ENCODE assay signal across 1 cellular context in the genomic region with DNA sequence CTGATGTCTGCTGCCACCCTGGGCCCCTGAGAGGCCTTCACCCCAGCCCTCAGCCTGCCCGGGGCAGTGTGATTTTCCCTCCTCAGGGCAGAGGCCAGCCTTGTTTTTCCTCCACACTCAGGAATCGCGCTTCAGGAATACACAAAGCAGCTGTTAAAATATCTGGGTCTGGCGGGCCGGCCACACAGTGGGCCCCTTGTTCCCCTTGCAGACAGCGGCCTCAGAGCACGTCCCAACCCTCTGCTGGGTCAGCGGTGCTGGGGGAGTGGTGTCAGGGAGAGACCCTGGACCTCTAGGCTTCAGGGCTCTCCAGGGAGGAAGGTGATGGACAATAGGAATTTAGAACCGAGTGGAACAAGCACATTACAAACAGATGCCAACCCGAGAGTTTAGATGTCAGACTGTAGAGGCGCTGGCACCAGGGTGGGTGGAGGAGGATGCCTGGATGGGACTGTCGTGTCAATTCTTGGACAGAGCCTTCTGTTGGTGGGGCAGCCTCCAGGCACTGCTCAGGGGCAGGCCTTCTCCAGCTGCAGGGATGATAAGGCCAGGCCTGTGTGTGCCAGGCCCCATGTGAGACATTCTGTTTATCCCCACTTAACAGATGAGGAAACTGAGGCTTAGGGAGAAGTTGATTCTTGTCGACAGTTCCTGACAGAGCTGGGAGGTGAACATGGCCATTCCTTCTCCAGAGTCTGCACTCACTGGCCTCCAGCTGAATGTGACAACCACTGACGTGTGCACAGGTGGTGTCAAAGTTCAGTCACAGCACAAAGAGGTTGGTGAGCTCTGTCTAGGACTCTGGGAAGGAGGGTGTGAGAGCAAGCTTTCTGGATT.
A peak's percentile ranks its signal among the peaks of the same experiment; 100 is the strongest.
TF ChIP-seq lines count a peak whose summit lies in the region.

No MANE protein-coding gene starts in this region.

TF ChIP-seq in HepG2, 621 proteins besides CTCF, POLR2A, EP300 and RAD21 (continued from another document):
- no peak for TF ChIP-seq ZBTB39 (CRISPR knock-in tag; IDR thresholded peaks at IDR 0.05)
- no peak for TF ChIP-seq CEBPG (CRISPR knock-in tag; IDR thresholded peaks at IDR 0.05)
- peak; percentile 66; the same call in 1 of the 2 replicates for TF ChIP-seq SAP130 (CRISPR knock-in tag; IDR thresholded peaks at IDR 0.05; ENCODE audit: low read depth)
- TF ChIP-seq ASH2L (IDR thresholded peaks at IDR 0.05; ENCODE audit: insufficient read length, low read depth, low read length): no peak
- TF ChIP-seq HNF4A (CRISPR knock-in tag; IDR thresholded peaks at IDR 0.05): peak; percentile 67
- TF ChIP-seq, protein P1, sequence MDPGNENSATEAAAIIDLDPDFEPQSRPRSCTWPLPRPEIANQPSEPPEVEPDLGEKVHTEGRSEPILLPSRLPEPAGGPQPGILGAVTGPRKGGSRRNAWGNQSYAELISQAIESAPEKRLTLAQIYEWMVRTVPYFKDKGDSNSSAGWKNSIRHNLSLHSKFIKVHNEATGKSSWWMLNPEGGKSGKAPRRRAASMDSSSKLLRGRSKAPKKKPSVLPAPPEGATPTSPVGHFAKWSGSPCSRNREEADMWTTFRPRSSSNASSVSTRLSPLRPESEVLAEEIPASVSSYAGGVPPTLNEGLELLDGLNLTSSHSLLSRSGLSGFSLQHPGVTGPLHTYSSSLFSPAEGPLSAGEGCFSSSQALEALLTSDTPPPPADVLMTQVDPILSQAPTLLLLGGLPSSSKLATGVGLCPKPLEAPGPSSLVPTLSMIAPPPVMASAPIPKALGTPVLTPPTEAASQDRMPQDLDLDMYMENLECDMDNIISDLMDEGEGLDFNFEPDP (CRISPR knock-in tag; conservative IDR thresholded peaks at IDR 0.05): no peak
- no peak for TF ChIP-seq JARID2 (CRISPR knock-in tag; IDR thresholded peaks at IDR 0.05; ENCODE audit: insufficient replicate concordance)
- no peak for TF ChIP-seq MAZ (IDR thresholded peaks at IDR 0.05; ENCODE audit: borderline replicate concordance, low read depth, low read length)
- no peak for TF ChIP-seq MAZ (CRISPR knock-in tag; IDR thresholded peaks at IDR 0.05; ENCODE audit: low read depth)
- TF ChIP-seq ZNF296 (CRISPR knock-in tag; conservative IDR thresholded peaks at IDR 0.05): no peak
- TF ChIP-seq, protein P2, sequence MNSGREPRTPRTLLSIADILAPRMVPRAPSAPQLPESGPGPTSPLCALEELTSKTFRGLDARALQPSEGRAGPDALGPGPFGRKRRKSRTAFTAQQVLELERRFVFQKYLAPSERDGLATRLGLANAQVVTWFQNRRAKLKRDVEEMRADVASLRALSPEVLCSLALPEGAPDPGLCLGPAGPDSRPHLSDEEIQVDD (CRISPR knock-in tag; IDR thresholded peaks at IDR 0.05; ENCODE audit: borderline replicate concordance): no peak
- TF ChIP-seq PLRG1 (conservative IDR thresholded peaks at IDR 0.05): no peak
- TF ChIP-seq ZMYM4 (CRISPR knock-in tag; IDR thresholded peaks at IDR 0.05): no peak
- TF ChIP-seq, protein P3, sequence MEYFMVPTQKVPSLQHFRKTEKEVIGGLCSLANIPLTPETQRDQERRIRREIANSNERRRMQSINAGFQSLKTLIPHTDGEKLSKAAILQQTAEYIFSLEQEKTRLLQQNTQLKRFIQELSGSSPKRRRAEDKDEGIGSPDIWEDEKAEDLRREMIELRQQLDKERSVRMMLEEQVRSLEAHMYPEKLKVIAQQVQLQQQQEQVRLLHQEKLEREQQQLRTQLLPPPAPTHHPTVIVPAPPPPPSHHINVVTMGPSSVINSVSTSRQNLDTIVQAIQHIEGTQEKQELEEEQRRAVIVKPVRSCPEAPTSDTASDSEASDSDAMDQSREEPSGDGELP (IDR thresholded peaks at IDR 0.05; ENCODE audit: borderline replicate concordance, low read depth): peak; percentile 70; the same call in 1 of the 2 replicates
- no peak for TF ChIP-seq ZNF24 (IDR thresholded peaks at IDR 0.05)
- TF ChIP-seq SP140L (CRISPR knock-in tag; IDR thresholded peaks at IDR 0.05; ENCODE audit: borderline replicate concordance): no peak
- TF ChIP-seq, protein P4, sequence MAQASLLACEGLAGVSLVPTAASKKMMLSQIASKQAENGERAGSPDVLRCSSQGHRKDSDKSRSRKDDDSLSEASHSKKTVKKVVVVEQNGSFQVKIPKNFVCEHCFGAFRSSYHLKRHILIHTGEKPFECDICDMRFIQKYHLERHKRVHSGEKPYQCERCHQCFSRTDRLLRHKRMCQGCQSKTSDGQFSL (CRISPR knock-in tag; IDR thresholded peaks at IDR 0.05): no peak
- TF ChIP-seq, protein P5, sequence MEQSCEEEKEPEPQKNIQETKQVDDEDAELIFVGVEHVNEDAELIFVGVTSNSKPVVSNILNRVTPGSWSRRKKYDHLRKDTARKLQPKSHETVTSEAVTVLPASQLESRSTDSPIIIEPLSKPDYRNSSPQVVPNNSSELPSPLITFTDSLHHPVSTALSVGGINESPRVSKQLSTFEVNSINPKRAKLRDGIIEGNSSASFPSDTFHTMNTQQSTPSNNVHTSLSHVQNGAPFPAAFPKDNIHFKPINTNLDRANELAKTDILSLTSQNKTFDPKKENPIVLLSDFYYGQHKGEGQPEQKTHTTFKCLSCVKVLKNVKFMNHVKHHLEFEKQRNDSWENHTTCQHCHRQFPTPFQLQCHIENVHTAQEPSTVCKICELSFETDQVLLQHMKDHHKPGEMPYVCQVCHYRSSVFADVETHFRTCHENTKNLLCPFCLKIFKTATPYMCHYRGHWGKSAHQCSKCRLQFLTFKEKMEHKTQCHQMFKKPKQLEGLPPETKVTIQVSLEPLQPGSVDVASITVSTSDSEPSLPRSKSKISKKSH (CRISPR knock-in tag; IDR thresholded peaks at IDR 0.05; ENCODE audit: borderline replicate concordance): no peak
- TF ChIP-seq ZFP62 (CRISPR knock-in tag; IDR thresholded peaks at IDR 0.05): no peak
- TF ChIP-seq XBP1 (CRISPR knock-in tag; IDR thresholded peaks at IDR 0.05): no peak
- TF ChIP-seq ARNTL (CRISPR knock-in tag; IDR thresholded peaks at IDR 0.05): no peak
- TF ChIP-seq BCL6 (CRISPR knock-in tag; IDR thresholded peaks at IDR 0.05): peak; percentile 27; the same call in 1 of the 2 replicates
- TF ChIP-seq, protein P6, sequence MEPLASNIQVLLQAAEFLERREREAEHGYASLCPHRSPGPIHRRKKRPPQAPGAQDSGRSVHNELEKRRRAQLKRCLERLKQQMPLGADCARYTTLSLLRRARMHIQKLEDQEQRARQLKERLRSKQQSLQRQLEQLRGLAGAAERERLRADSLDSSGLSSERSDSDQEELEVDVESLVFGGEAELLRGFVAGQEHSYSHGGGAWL (CRISPR knock-in tag; IDR thresholded peaks at IDR 0.05): no peak
- no peak for TF ChIP-seq LCORL (IDR thresholded peaks at IDR 0.05)
- TF ChIP-seq LCORL (CRISPR knock-in tag; IDR thresholded peaks at IDR 0.05): 0 out of 2 replicates have a peak, but pooled peaks have one; percentile 21
- no peak for TF ChIP-seq RXRA (CRISPR knock-in tag; IDR thresholded peaks at IDR 0.05)
- TF ChIP-seq, protein P7, sequence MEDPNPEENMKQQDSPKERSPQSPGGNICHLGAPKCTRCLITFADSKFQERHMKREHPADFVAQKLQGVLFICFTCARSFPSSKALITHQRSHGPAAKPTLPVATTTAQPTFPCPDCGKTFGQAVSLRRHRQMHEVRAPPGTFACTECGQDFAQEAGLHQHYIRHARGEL (CRISPR knock-in tag; IDR thresholded peaks at IDR 0.05): no peak
- TF ChIP-seq ZNF709 (CRISPR knock-in tag; IDR thresholded peaks at IDR 0.05): no peak
- no peak for TF ChIP-seq HMG20B (CRISPR knock-in tag; conservative IDR thresholded peaks at IDR 0.05)
- no peak for TF ChIP-seq HNRNPLL (IDR thresholded peaks at IDR 0.05; ENCODE audit: low read depth, low read length, poor library complexity, severe bottlenecking)
- TF ChIP-seq HNF4G (IDR thresholded peaks at IDR 0.05; ENCODE audit: borderline replicate concordance, low read depth, low read length): 0 out of 2 replicates have a peak, but pooled peaks have one; percentile 24
- 0 out of 2 replicates have a peak, but pooled peaks have one; percentile 36 for TF ChIP-seq HNF4G (CRISPR knock-in tag; IDR thresholded peaks at IDR 0.05; ENCODE audit: borderline replicate concordance, low read depth)
- TF ChIP-seq SNAI1 (CRISPR knock-in tag; IDR thresholded peaks at IDR 0.05; ENCODE audit: borderline replicate concordance): no peak
- TF ChIP-seq ZNF234 (CRISPR knock-in tag; conservative IDR thresholded peaks at IDR 0.05): no peak
- no peak for TF ChIP-seq HNF1A (IDR thresholded peaks at IDR 0.05; ENCODE audit: low read depth)
- TF ChIP-seq HNF1A (CRISPR knock-in tag; IDR thresholded peaks at IDR 0.05; ENCODE audit: borderline replicate concordance): no peak
- TF ChIP-seq ZNF124 (CRISPR knock-in tag; IDR thresholded peaks at IDR 0.05): no peak
- TF ChIP-seq MAX (IDR thresholded peaks at IDR 0.05): peak; percentile 68
